Comparison of ENCODE assay signal across 8 cellular contexts in the genomic region with DNA sequence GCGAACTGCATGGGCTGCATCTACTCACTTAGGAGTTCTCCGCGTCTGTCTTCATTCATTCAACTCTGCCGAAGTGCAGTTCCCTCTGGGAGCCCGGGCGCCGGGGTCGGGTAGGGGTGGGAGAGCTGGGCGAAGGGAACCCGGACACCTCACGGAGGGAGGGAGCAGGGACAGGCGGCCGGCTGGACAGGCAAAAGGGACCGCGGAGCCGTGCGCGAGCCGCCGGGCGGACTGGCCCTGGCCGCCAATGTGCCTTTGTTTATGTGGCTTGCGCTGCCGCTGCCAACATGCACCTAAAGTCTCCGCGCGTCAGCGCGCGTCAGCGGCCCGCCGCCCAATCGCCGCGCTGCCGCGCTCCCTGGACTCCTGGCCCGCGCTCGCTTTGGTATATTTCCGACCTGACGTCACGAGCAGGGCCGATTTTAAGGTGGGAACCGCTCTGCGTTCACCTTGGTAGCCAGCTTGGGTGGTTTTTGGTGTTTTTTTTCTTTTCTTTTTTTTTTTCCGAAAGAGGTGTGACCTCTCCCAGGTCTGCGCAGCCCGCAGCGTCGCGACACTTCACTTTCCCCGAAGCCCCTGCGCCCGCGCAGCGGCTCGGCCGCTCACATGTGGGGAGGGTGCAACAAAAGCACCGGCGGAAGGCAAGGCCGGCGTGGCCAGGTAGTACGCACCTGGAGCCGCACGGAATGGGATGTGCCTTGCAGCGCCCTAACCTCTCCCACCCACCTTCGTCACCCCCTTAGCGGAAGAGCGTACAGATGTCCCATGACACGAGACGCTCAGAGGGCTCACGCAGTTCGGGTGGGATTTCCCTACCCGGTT. TPM values are rescaled to one million over a fixed set of nuclear protein-coding genes. Genes with fewer than 3 reads are reported as not detected.
A peak's percentile ranks its signal among the peaks of the same experiment; 100 is the strongest.
DNase-seq lines count a peak whose midpoint lies in the region; ATAC-seq, FAIRE-seq and TF ChIP-seq lines count a peak whose summit lies in the region.

Gene NR4A2, minus strand, starts transcription at position 270 of the 822 bp plus-strand sequence. CDS start 2,535 bp downstream, outside the sequence.

- intact Hi-C loops in Right ventricle myocardium inferior (cut with DNase I) (loop anchor here (5.0 kb wide), 1 partner anchor 255 kb away; no protein-coding TSS in a partner anchor), pancreas (cut with DNase I) (no loop called here), tibial artery (cut with DNase I; ENCODE audit: low total_unique reads) (loop anchor here (5.0 kb wide), 2 partner anchors 70 to 105 kb away; partner anchors contain the start of gene GPD2)

- FAIRE-seq in pancreas (lab: Jason Lieb, UNC) = no peak

- H3K9me3 Mint-ChIP-seq in activated naive CD8-positive, alpha-beta T cell treated with anti-CD3 and anti-CD28 coated beads for 36 hours = no peaks in the 10 kb centered on the region

- peaks cover 54% of the 10 kb centered on the region for H3K4me1 Mint-ChIP-seq in activated naive CD8-positive, alpha-beta T cell treated with anti-CD3 and anti-CD28 coated beads for 36 hours

- WGBS in pancreas, 2 donors = 0 to 1% methylated on average over 72 to 76 of the region's 76 CpGs

- peak within 1 kb of the TSS; percentile 94 for H3K4me3 Mint-ChIP-seq in activated naive CD8-positive, alpha-beta T cell treated with anti-CD3 and anti-CD28 coated beads for 36 hours

- H3K36me3 ChIP-seq in GM06990 (ENCODE audit: control insufficient read depth, insufficient read depth, low read length) (no peaks in the 10 kb centered on the region), pancreas (peaks cover 0 to 15% (median 0%) of the 10 kb centered on the region in 3 donors), tibial artery (peaks cover 9 to 22% (median 18%) of the 10 kb centered on the region in 3 donors)

- peaks cover 27% of the 10 kb centered on the region for H3K27me3 Mint-ChIP-seq in activated naive CD8-positive, alpha-beta T cell treated with anti-CD3 and anti-CD28 coated beads for 36 hours

- H3K36me3 Mint-ChIP-seq in activated naive CD8-positive, alpha-beta T cell treated with anti-CD3 and anti-CD28 coated beads for 36 hours = peaks cover 45% of the 10 kb centered on the region

- DNase-seq in GM06990 (ENCODE audit: extremely low read depth, insufficient read length) (peak; percentile 92), HFF-Myc (ENCODE audit: extremely low read depth, low read depth) (no peak), NCI-H1048 (lab: John Stamatoyannopoulos, UW) (peak; percentile 74), SKM-1 treated with dmso at 0.1 percent for 144 hours (lab: John Stamatoyannopoulos, UW; ENCODE audit: unreplicated experiment) (peak; percentile 77), Right ventricle myocardium inferior (ENCODE audit: missing footprints) (peak; percentile 94), pancreas (peak; percentile 87 to 93 (median 93)), tibial artery (peak; percentile 92 to 96)
- peak; percentile 92 for DNase-seq in activated naive CD8-positive, alpha-beta T cell treated with anti-CD3 and anti-CD28 coated beads for 36 hours

- peak within 1 kb of the TSS; percentile 98 for H3K27ac Mint-ChIP-seq in activated naive CD8-positive, alpha-beta T cell treated with anti-CD3 and anti-CD28 coated beads for 36 hours

- no peak for TF ChIP-seq CTCF in GM06990 (IDR thresholded peaks at IDR 0.05; ENCODE audit: insufficient read depth, low read length, poor library complexity, severe bottlenecking)
- no peak for TF ChIP-seq CTCF in HFF-Myc (IDR thresholded peaks at IDR 0.05; ENCODE audit: low read depth, low read length, missing control alignments)
- TF ChIP-seq CTCF in pancreas (IDR thresholded peaks at IDR 0.05) = no peak
- TF ChIP-seq CTCF in tibial artery (IDR thresholded peaks at IDR 0.05) = peak in 1 of 2 experiments; percentile 8

- H3K27ac ChIP-seq in pancreas (peak within 1 kb of the TSS; percentile 95 to 100 (median 100)), tibial artery (peak within 1 kb of the TSS; percentile 99 to 100)

- H3K27me3 ChIP-seq in GM06990 (replicated peaks; ENCODE audit: control insufficient read depth, insufficient read depth, low read length) (no peaks in the 10 kb centered on the region; the same call in 1 of the 2 replicates), pancreas (no peaks in the 10 kb centered on the region), tibial artery (no peaks in the 10 kb centered on the region)

- peak within 1 kb of the TSS; percentile 83 for H3K4me3 ChIP-seq in GM06990 (replicated peaks; ENCODE audit: low read depth, low read length)
- H3K4me3 ChIP-seq in HFF-Myc (replicated peaks; ENCODE audit: low read depth, low read length) = peak within 1 kb of the TSS; percentile 75
- peak within 1 kb of the TSS; percentile 46 to 84 (median 71) for H3K4me3 ChIP-seq in pancreas
- peak within 1 kb of the TSS; percentile 87 to 89 for H3K4me3 ChIP-seq in tibial artery

- ATAC-seq in Right ventricle myocardium inferior (peak; percentile 77), pancreas (peak; percentile 74 to 82 (median 77))

- H3K9me3 ChIP-seq in pancreas (no peaks in the 10 kb centered on the region), tibial artery (no peaks in the 10 kb centered on the region)

- peaks cover 2 to 27% (median 4%) of the 10 kb centered on the region in 3 donors for H3K4me1 ChIP-seq in pancreas
- H3K4me1 ChIP-seq in tibial artery = peaks cover 0 to 6% (median 5%) of the 10 kb centered on the region in 4 donors

RNA-seq across cellular contexts. Expression of gene NR4A2, which starts in this region (rescaled TPM):
- 10 to 100 TPM; 47.7 to 49.9 TPM for total RNA-seq in activated naive CD8-positive, alpha-beta T cell treated with anti-CD3 and anti-CD28 coated beads for 36 hours
- 1.6 TPM for total RNA-seq in Right ventricle myocardium inferior
- total RNA-seq in pancreas = 10 to 100 TPM in 1 of 6 donors, 1 to 10 TPM in 5; 1.3 to 18.0 (median 3.2) TPM
- polyA plus RNA-seq in pancreas = 1 to 10 TPM; 4.1 to 4.8 TPM

Comparison
In these comparisons a context has a peak if more than half of its experiments do, and no peak if none do; other contexts are left out.
1. intact Hi-C loops: an anchor here in Right ventricle myocardium inferior (5.0 kb wide) and tibial artery (5.0 kb wide); none called in pancreas.